Comparison of ENCODE assay signal across 8 cellular contexts in the genomic region with DNA sequence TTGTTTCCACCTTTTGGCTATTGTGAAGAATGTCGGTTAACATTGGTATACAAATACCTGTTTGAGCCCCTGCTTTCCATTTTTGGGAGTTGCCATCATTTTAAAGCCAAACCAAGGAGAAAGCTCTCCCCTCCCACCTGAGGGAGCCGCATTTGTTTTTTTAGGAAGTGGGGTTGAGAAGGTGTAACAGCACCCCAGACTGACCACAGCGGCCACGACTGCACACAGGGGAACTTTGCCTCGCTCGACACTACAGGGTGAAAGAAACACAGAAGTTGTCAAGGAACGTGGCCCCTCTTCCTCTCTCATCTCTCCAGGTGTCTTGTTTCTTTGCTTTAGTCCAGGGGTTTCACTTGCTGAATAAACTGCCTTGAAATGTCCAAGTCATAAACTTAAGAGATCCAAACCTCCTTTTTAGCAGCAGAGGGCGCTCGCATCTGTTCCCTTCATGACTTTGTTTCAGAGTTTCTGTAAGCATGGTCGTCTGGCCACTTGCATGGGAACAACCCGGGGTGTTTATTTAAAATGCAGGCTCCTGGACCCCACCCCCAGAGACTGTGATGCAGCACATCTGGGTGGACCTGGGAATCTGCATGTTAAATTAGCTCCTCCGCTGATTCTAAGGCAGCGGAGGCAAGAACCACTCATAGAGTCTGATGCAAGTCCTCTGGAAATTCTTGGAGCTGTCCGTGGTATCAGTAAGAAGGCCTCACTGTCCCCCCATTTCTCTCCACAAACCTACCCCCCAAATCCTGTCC. TPM values are rescaled to one million over a fixed set of nuclear protein-coding genes. Genes with fewer than 3 reads are reported as not detected.
A peak's percentile ranks its signal among the peaks of the same experiment; 100 is the strongest.
DNase-seq lines count a peak whose midpoint lies in the region; ATAC-seq, FAIRE-seq and TF ChIP-seq lines count a peak whose summit lies in the region.

No MANE protein-coding gene starts in this region.

- peak; percentile 55 for FAIRE-seq in GM19239 (lab: Jason Lieb, UNC)

- H3K4me3 ChIP-seq in AG04449 (ENCODE audit: low read depth, low read length): no peak overlapping the region
- peak overlapping the region in 1 of 4 experiments; percentile 10 for H3K4me3 ChIP-seq in fibroblast of lung (replicated peaks in 1 of 4; ENCODE audit: control extremely low read depth in 1 of 4, insufficient read depth in 1 of 4, low read depth in 3 of 4, low read length in 4 of 4)
- no peak overlapping the region for H3K4me3 ChIP-seq in osteoblast (ENCODE audit: insufficient read depth, low read length)

- TF ChIP-seq CTCF in AG04449 (IDR thresholded peaks at IDR 0.05; ENCODE audit: insufficient read depth, low read length, missing control alignments): peak; percentile 67
- TF ChIP-seq CTCF in fibroblast of lung (conservative IDR thresholded peaks at IDR 0.05 in 1 of 2, IDR thresholded peaks at IDR 0.05 in 1 of 2; ENCODE audit: low read depth in 1 of 2, low read length in 2 of 2): peak; percentile 44 to 77
- peak; percentile 80 for TF ChIP-seq CTCF in osteoblast (IDR thresholded peaks at IDR 0.05; ENCODE audit: extremely low read depth, low read depth, low read length)

- no peak overlapping the region for H3K9ac ChIP-seq in fibroblast of lung (ENCODE audit: insufficient read depth, low read length)

- H3K79me2 ChIP-seq in fibroblast of lung (ENCODE audit: control insufficient read depth, insufficient read depth, low read length) (peaks cover 20% of the 10 kb centered on the region), osteoblast (ENCODE audit: insufficient read depth, low read length) (peaks cover 27% of the 10 kb centered on the region)

- H3K27ac ChIP-seq in fibroblast of lung (ENCODE audit: insufficient read depth, low read length) (no peak overlapping the region), osteoblast (ENCODE audit: low read depth, low read length) (no peak overlapping the region)

- DNase-seq in AG04449 (ENCODE audit: low read depth, low spot score): no peak
- no peak for DNase-seq in GM19239 (ENCODE audit: insufficient read length, low spot score)
- DNase-seq in NCI-H69 (lab: John Stamatoyannopoulos, UW): peak; percentile 76
- peak; percentile 43 for DNase-seq in activated CD8-positive, alpha-beta memory T cell treated with anti-CD3 and anti-CD28 coated beads, Interleukin-2, amount 50 U/mL, for 4 hours
- DNase-seq in fibroblast of lung (ENCODE audit: low read depth in 2 of 2): peak; percentile 44 to 74
- DNase-seq in osteoblast (ENCODE audit: insufficient read length, low spot score, missing footprints): peak; percentile 82
- DNase-seq in NCI-H2029 (lab: John Stamatoyannopoulos, UW): no peak

- H4K20me1 ChIP-seq in fibroblast of lung (ENCODE audit: control insufficient read depth, extremely low read depth, insufficient read depth, low read length): no peaks in the 10 kb centered on the region
- peaks cover 19% of the 10 kb centered on the region for H4K20me1 ChIP-seq in osteoblast (ENCODE audit: insufficient read depth, low read length)

- H2AFZ ChIP-seq in fibroblast of lung (ENCODE audit: low read length) (no peak overlapping the region), osteoblast (ENCODE audit: low read length) (no peak overlapping the region)

- POLR2A ChIA-PET in AG04449 (lab: Yijun Ruan, JAX): no interaction called here

- H3K4me2 ChIP-seq in fibroblast of lung (ENCODE audit: extremely low read depth, insufficient read depth, low read length) (no peak overlapping the region), osteoblast (ENCODE audit: insufficient read depth, low read length) (no peak overlapping the region)

- CTCF ChIA-PET in AG04449 (lab: Yijun Ruan, JAX): interaction anchor here (0.6 to 10.2 kb wide), 24 partner anchors 9 to 724 kb away, joined by 3 to 692 read pairs (median 4); no protein-coding TSS in a partner anchor

- H3K4me1 ChIP-seq in fibroblast of lung (ENCODE audit: control insufficient read depth, extremely low read depth, insufficient read depth, low read length) (peaks cover 9% of the 10 kb centered on the region), osteoblast (ENCODE audit: insufficient read depth, low read length) (peaks cover 16% of the 10 kb centered on the region)

- H3K9me3 ChIP-seq in fibroblast of lung (ENCODE audit: control insufficient read depth, insufficient read depth, low read depth, low read length) (no peaks in the 10 kb centered on the region), osteoblast (ENCODE audit: low read depth, low read length) (no peaks in the 10 kb centered on the region)

- ATAC-seq in GM21515 (IDR thresholded peaks at IDR 0.05; ENCODE audit: unreplicated experiment): no peak

- H3K27me3 ChIP-seq in fibroblast of lung (ENCODE audit: control insufficient read depth, insufficient read depth, low read length) (peaks cover 9% of the 10 kb centered on the region), osteoblast (ENCODE audit: insufficient read depth, low read length) (no peaks in the 10 kb centered on the region)

- H3K36me3 ChIP-seq in fibroblast of lung (ENCODE audit: control insufficient read depth, insufficient read depth, low read length) (no peaks in the 10 kb centered on the region), osteoblast (ENCODE audit: insufficient read depth, low read length) (no peaks in the 10 kb centered on the region)

RNA-seq across cellular contexts. Expression of gene TTLL11, which starts 2.1 kb away (rescaled TPM):
- total RNA-seq in fibroblast of lung: 3.9 and 4.8 TPM in 2 replicates
- 3.9 and 5.4 TPM in 2 replicates for polyA plus RNA-seq in fibroblast of lung
- polyA plus RNA-seq in fibroblast of lung (2012): 3.7 and 4.9 TPM in 2 replicates
- polyA minus RNA-seq in fibroblast of lung (ENCODE audit: low replicate concordance): 3.8 and 9.6 TPM in 2 replicates
- 6.2 and 8.0 TPM in 2 replicates for total RNA-seq in osteoblast

Comparison
In these comparisons a context has a peak if more than half of its experiments do, and no peak if none do; other contexts are left out.
1. DNase-seq: peak in NCI-H69 (single experiment), activated CD8-positive, alpha-beta memory T cell treated with anti-CD3 and anti-CD28 coated beads, Interleukin-2, amount 50 U/mL, for 4 hours (single experiment), fibroblast of lung (2 of 2) and osteoblast (single experiment); none in AG04449 (single experiment), GM19239 (single experiment) and NCI-H2029 (single experiment).
2. Peak in every context shown above with its lines, with median percentiles within 50 percentile points of each other: CTCF ChIP-seq.